ENCODE assay signal across 9 cellular contexts in the genomic region with DNA sequence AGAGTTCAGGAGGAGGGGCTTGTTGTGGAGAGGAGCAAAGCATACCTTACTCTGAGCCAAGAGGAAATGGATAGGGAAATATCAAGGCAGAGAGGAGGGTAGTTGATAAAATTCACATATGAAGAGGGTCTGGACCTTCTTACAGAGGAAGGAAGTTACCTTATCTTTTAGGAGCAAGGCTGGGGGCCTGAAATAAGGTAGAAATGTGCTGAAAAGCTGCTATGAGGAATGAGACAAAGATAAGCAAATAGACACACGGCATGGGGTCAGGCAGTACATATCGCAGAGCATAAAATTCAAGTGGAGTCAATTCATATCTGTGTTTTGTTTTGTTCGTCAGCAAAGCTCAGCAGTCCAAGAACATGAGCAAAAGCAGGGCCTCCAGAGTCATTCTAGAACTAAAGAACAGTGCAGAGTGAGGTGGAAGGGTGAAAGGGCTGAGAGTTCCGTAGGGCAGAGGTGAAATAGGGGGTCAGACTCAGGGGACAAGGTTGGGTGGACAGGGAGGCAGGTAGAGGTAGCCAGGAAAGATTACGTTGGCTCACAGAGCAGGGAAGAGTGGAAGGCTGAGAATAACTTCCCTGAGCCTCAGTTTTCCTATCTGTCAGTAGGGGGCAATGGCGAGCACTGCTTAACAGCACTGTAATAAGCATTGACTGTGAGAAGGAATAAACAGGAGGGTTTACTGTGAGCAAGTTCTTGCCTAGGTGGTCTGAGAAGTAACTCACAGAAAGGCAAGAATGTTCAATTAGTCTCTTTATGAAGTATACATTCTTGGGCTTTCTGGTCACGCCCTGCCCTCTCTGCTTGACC. TPM values are rescaled to one million over a fixed set of nuclear protein-coding genes. Genes with fewer than 3 reads are reported as not detected.
DNase-seq lines count a peak whose midpoint lies in the region; ATAC-seq, FAIRE-seq and TF ChIP-seq lines count a peak whose summit lies in the region.
"Had no signal": no experiment of that assay in that cellular context is flagged by ENCODE, and none has a peak within 500 bp of the region (broad histone marks: within the 10 kb centered on the region; RNA-seq: fewer than 3 reads in every experiment).

No MANE protein-coding gene starts in this region.

- WGBS in K562 (ENCODE audit: insufficient coverage, low coverage, missing lambda C conversion rate), result 6% methylated on average over 7 of the region's 7 CpGs

- H3K9me3 ChIP-seq in K562 (replicated peaks; ENCODE audit: control insufficient read depth, insufficient read depth, low read depth, low read length), result no peaks in the 10 kb centered on the region

- no peaks in the 10 kb centered on the region for H3K9me1 ChIP-seq in K562 (ENCODE audit: control insufficient read depth, insufficient read depth, low read length)

- H3K4me2 ChIP-seq in K562 (ENCODE audit: insufficient read depth, low read length), result peak overlapping the region; percentile 80

- no peak overlapping the region for H3K27ac Mint-ChIP-seq in mesothelial cell of epicardium
- H3K27ac Mint-ChIP-seq: T-cell had no signal

- intact Hi-C loops in K562 (cut with micrococcal nuclease), result loop anchor here (2.0 to 5.0 kb wide), 2 partner anchors 80 to 132 kb away; a partner anchor contains a TSS

- in situ Hi-C loops in K562 (cut with MboI), result no loop called here

- no peak for DNase-seq in D721Med (ENCODE audit: insufficient read length, low spot score)
- peak; percentile 52 to 61 for DNase-seq in Kasumi-1 (lab: John Stamatoyannopoulos, UW)
- DNase-seq in K562 (ENCODE audit: extremely low read depth in 1 of 4, low spot score in 3 of 4), result peak; percentile 38 to 82 (median 51)
- no peak for DNase-seq in mesothelial cell of epicardium (ENCODE audit: low spot score in 2 of 2, unreplicated experiment in 2 of 2)
- DNase-seq in putamen (ENCODE audit: low spot score), result no peak
- no peak for DNase-seq in NCI-H69 (lab: John Stamatoyannopoulos, UW)

- H3K36me3 Mint-ChIP-seq in mesothelial cell of epicardium, result no peaks in the 10 kb centered on the region
- H3K36me3 Mint-ChIP-seq: T-cell had no signal

- peak overlapping the region; percentile 92 for H2AFZ ChIP-seq in K562 (ENCODE audit: low read depth, low read length)

- POLR2A ChIA-PET in K562 (lab: Yijun Ruan, JAX), result interaction anchor here (0.6 to 2.4 kb wide), 7 partner anchors 10 to 80 kb away, joined by 3 to 10 read pairs (median 4); no protein-coding TSS in a partner anchor

- peaks cover 6% of the 10 kb centered on the region for H3K9me3 Mint-ChIP-seq in mesothelial cell of epicardium
- H3K9me3 Mint-ChIP-seq: T-cell had no signal

- CTCF ChIA-PET in K562 (lab: Yijun Ruan, JAX; ENCODE audit: low intra/inter-chr PET ratio), result no interaction called here

- H3K27me3 ChIP-seq in K562 (ENCODE audit: control insufficient read depth in 2 of 2, insufficient read depth in 2 of 2, low read length in 2 of 2), result no peaks in the 10 kb centered on the region

- peak overlapping the region; percentile 15; the same call in 1 of the 2 replicates for H3K4me3 ChIP-seq in K562

- ATAC-seq in GM18909 (IDR thresholded peaks at IDR 0.05; ENCODE audit: poor library complexity, unreplicated experiment), result peak; percentile 89
- peak; percentile 91 for ATAC-seq in K562
- ATAC-seq in HG03520 (IDR thresholded peaks at IDR 0.05; ENCODE audit: unreplicated experiment), result no peak

- H3K9ac ChIP-seq in K562 (ENCODE audit: insufficient read depth in 1 of 2, low read depth in 2 of 2, low read length in 2 of 2), result peak overlapping the region; percentile 18 to 64; a peak in 3 of 4 replicates

- no peak overlapping the region for H3K4me3 Mint-ChIP-seq in mesothelial cell of epicardium
- H3K4me3 Mint-ChIP-seq: T-cell had no signal

- peak overlapping the region; percentile 90 for H3K27ac ChIP-seq in K562 (ENCODE audit: extremely low read depth, low read depth, low read length)

- H3K4me1 ChIP-seq in K562 (replicated peaks in 1 of 2; ENCODE audit: control insufficient read depth in 2 of 2, insufficient read depth in 2 of 2, low read length in 2 of 2), result peaks cover 5 to 40% of the 10 kb centered on the region in 2 experiments

- no peaks in the 10 kb centered on the region for H3K36me3 ChIP-seq in K562 (ENCODE audit: control insufficient read depth, insufficient read depth, low read length)

- peak; percentile 44 to 64 for TF ChIP-seq RAD21 in K562 (CRISPR knock-in tag; conservative IDR thresholded peaks at IDR 0.05 in 1 of 2, IDR thresholded peaks at IDR 0.05 in 1 of 2)

- peak; percentile 7 for TF ChIP-seq CTCF in D721Med (IDR thresholded peaks at IDR 0.05; ENCODE audit: insufficient read depth, missing control alignments)
- peak; percentile 71 to 79 (median 75) for TF ChIP-seq CTCF in K562 (IDR thresholded peaks at IDR 0.05 in 2 of 3, conservative IDR thresholded peaks at IDR 0.05 in 1 of 3; ENCODE audit: insufficient read depth in 2 of 3, low read depth in 1 of 3, low read length in 3 of 3)
- TF ChIP-seq CTCF in mesothelial cell of epicardium (IDR thresholded peaks at IDR 0.05; ENCODE audit: unreplicated experiment), result peak; percentile 31

- FAIRE-seq in D721Med (lab: Jason Lieb, UNC), result no peak
- peak; percentile 88 for FAIRE-seq in K562 (lab: Jason Lieb, UNC)

- no peak for TF ChIP-seq POLR2A in K562 (conservative IDR thresholded peaks at IDR 0.05)

- no peaks in the 10 kb centered on the region for H4K20me1 ChIP-seq in K562 (replicated peaks; ENCODE audit: control insufficient read depth, insufficient read depth, low read length)

- TF ChIP-seq EP300 in K562 (IDR thresholded peaks at IDR 0.05; ENCODE audit: low read length), result peak; percentile 82; the same call in 1 of the 2 replicates

- H3K27me3 Mint-ChIP-seq in mesothelial cell of epicardium (ENCODE audit: low read depth), result no peaks in the 10 kb centered on the region
- H3K27me3 Mint-ChIP-seq: T-cell had no signal

- no peaks in the 10 kb centered on the region for H3K4me1 Mint-ChIP-seq in mesothelial cell of epicardium

- no TSS peak for BruUV-seq in K562 (replicated peaks; lab: Mats Ljungman, UMichigan)

- no peaks in the 10 kb centered on the region for H3K79me2 ChIP-seq in K562 (ENCODE audit: control insufficient read depth, insufficient read depth, low read length)

TF ChIP-seq in K562, 482 proteins besides CTCF, POLR2A, EP300 and RAD21 (continues in another document):
- TF ChIP-seq KDM1A (IDR thresholded peaks at IDR 0.05), result peak in 1 of 2 experiments; percentile 44; a peak in 2 of 4 replicates
- TF ChIP-seq, protein P1, sequence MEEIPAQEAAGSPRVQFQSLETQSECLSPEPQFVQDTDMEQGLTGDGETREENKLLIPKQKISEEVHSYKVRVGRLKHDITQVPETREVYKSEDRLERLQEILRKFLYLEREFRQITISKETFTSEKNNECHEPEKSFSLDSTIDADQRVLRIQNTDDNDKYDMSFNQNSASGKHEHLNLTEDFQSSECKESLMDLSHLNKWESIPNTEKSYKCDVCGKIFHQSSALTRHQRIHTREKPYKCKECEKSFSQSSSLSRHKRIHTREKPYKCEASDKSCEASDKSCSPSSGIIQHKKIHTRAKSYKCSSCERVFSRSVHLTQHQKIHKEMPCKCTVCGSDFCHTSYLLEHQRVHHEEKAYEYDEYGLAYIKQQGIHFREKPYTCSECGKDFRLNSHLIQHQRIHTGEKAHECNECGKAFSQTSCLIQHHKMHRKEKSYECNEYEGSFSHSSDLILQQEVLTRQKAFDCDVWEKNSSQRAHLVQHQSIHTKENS (CRISPR knock-in tag; IDR thresholded peaks at IDR 0.05), result no peak
- TF ChIP-seq TAL1 (IDR thresholded peaks at IDR 0.05), result peak; percentile 64; the same call in 1 of the 2 replicates
- TF ChIP-seq POLR2AphosphoS5 (IDR thresholded peaks at IDR 0.05; ENCODE audit: control insufficient read depth, insufficient read depth, low read depth, low read length), result peak; percentile 37; the same call in 1 of the 2 replicates
- 0 out of 4 replicates have a peak, but pooled peaks of 1 of the 2 experiments have one; percentile 24 for TF ChIP-seq HDAC1 (IDR thresholded peaks at IDR 0.05)
- no peak for TF ChIP-seq RBFOX2 (IDR thresholded peaks at IDR 0.05; ENCODE audit: low read depth, low read length)
- TF ChIP-seq, protein P2, sequence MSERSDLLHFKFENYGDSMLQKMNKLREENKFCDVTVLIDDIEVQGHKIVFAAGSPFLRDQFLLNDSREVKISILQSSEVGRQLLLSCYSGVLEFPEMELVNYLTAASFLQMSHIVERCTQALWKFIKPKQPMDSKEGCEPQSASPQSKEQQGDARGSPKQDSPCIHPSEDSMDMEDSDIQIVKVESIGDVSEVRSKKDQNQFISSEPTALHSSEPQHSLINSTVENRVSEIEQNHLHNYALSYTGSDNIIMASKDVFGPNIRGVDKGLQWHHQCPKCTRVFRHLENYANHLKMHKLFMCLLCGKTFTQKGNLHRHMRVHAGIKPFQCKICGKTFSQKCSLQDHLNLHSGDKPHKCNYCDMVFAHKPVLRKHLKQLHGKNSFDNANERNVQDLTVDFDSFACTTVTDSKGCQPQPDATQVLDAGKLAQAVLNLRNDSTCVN (CRISPR knock-in tag; IDR thresholded peaks at IDR 0.05), result peak; percentile 80; the same call in 1 of the 2 replicates
- 0 out of 2 replicates have a peak, but pooled peaks have one; percentile 19 for TF ChIP-seq MBD2 (IDR thresholded peaks at IDR 0.05; ENCODE audit: borderline replicate concordance, low read depth)
- peak; percentile 58; the same call in 1 of the 2 replicates for TF ChIP-seq SMARCA5 (IDR thresholded peaks at IDR 0.05)

RNA-seq across cellular contexts. Expression of a gene that starts 9.2 kb away (rescaled TPM):
- not detected in 2 replicates for total RNA-seq in K562 (2011; cell fraction: chromatin; rRNA removed; ENCODE audit: low replicate concordance)
- total RNA-seq in K562 (2011; cell fraction: nucleolus; rRNA removed), result 0.17 TPM in 1 of 2 replicates, not detected in the other
- 0.37 TPM in 1 of 2 replicates, not detected in the other for total RNA-seq in K562 (2011; cell fraction: nucleoplasm; rRNA removed)
- total RNA-seq in K562 (2014; rRNA removed) (not detected in 2 replicates), K562 (2014; rRNA removed; fragmentation: Illumina TruSeq; extraction: Trizol) (0.22 and 0.29 TPM in 2 replicates), K562 (2015; rRNA removed; fragmentation: Illumina TruSeq; extraction: Trizol) (0.23 and 0.33 TPM in 2 replicates), K562 (2021) (0.47 and 0.49 TPM in 2 replicates), mesothelial cell of epicardium (not detected in 3 replicates)
- polyA plus RNA-seq in K562 (2011; rRNA removed) (0.22 and 0.58 TPM in 2 replicates), K562 (2014; fragmentation: Illumina TruSeq; extraction: Trizol) (0.43 and 0.46 TPM in 2 replicates), K562 (2014; fragmentation: Nextera tagmentation; extraction: Ambion mirVana) (1 to 10 TPM in 1 of 2 experiments, under 1 TPM in 1; 0.91 to 1.6 TPM), K562 (2014; rRNA removed) (0.12 and 0.61 TPM in 2 replicates)
- polyA plus RNA-seq in K562 (2011; cell fraction: cytosol; rRNA removed), result 0.52 and 1.0 TPM in 2 replicates
- polyA plus RNA-seq in K562 (2011; cell fraction: nucleus; rRNA removed), result 0.48 and 1.2 TPM in 2 replicates
- 0.21 and 1.1 TPM in 2 replicates for polyA plus RNA-seq in K562 (2012)
- 0.35 and 0.42 TPM in 2 replicates for polyA minus RNA-seq in K562 (2011; rRNA and poly(A)+ RNA removed)
- not detected in 2 replicates for polyA minus RNA-seq in K562 (2011; cell fraction: cytosol; rRNA and poly(A)+ RNA removed)
- polyA minus RNA-seq in K562 (2011; cell fraction: nucleus; rRNA and poly(A)+ RNA removed), result 0.22 TPM in 1 of 2 replicates, not detected in the other

Comparison
In these comparisons a context has a peak if more than half of its experiments do, and no peak if none do; other contexts are left out.
1. DNase-seq: peak in Kasumi-1 (2 of 2) and K562 (4 of 4); none in D721Med (single experiment), mesothelial cell of epicardium (0 of 2), putamen (single experiment) and NCI-H69 (single experiment).
2. CTCF ChIP-seq: peak in every context shown above with its lines; median percentile 75 in K562; 31 in mesothelial cell of epicardium; 7 in D721Med.